29 cellular contexts compared by ENCODE assay signal in the genomic region with DNA sequence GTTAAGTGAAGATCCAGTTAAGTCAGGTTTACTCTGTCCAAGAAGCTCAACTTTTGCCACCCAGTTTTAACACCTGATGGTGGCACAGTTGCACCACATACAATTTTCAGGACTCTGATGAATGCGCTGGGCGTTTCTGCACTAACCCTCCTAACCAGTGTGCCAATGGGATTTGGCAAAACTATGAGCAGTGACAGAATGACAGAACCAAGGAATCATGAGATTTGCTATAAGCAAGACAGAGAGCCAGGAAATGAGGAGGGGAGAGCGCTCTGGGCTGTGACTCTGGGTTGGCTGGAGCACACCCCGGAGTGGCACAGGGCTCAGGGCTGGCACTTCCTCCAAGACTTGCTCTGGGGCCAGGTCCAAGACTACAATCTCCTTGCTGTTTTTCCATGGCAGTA.
DNase-seq lines count a peak whose midpoint lies in the region; ATAC-seq and TF ChIP-seq lines count a peak whose summit lies in the region.
"Had no signal": no experiment of that assay in that cellular context is flagged by ENCODE, and none has a peak within 500 bp of the region (broad histone marks: within the 10 kb centered on the region; RNA-seq: fewer than 3 reads in every experiment).

No MANE protein-coding gene starts in this region.

- no peaks in the 10 kb centered on the region for H3K79me2 ChIP-seq in DND-41 (ENCODE audit: insufficient read depth, low read length)

- H3K9me3 ChIP-seq in DND-41 (ENCODE audit: insufficient read depth, low read length, severe bottlenecking) (no peaks in the 10 kb centered on the region), Panc1 (ENCODE audit: control insufficient read depth, insufficient read depth, low read depth, low read length) (peaks cover 6% of the 10 kb centered on the region; the same call in 1 of the 2 replicates)
- no peaks in the 10 kb centered on the region for H3K9me3 ChIP-seq in CD8-positive, alpha-beta T cell (ENCODE audit: low read length)
- H3K9me3 ChIP-seq: gastrocnemius medialis, thyroid gland had no signal

- H3K27ac ChIP-seq in DND-41 (ENCODE audit: low read length) (no peak overlapping the region), Panc1 (ENCODE audit: low read length) (peak overlapping the region; percentile 66; the same call in 1 of the 2 replicates)
- no peak overlapping the region for H3K27ac ChIP-seq in CD8-positive, alpha-beta T cell (ENCODE audit: low read depth, low read length)
- H3K27ac ChIP-seq: adrenal gland, esophagus squamous epithelium, gastrocnemius medialis, SK-N-MC, thyroid gland had no signal

- DNase-seq in DND-41 (no peak), Panc1 (ENCODE audit: low read depth, low spot score) (no peak), hippocampal formation (lab: John Stamatoyannopoulos, UW) (peak; percentile 54 to 66), posterior vena cava (ENCODE audit: low spot score) (peak; percentile 51), NCI-H1105 treated with DMSO at 0.1 percent for 48 hours (lab: John Stamatoyannopoulos, UW) (no peak), RPMI8226 (no peak)
- no peak for DNase-seq in CD8-positive, alpha-beta T cell
- DNase-seq: activated CD4-positive, alpha-beta T cell treated with anti-CD3 and anti-CD28 coated beads for 1 hour; activated CD8-positive, alpha-beta memory T cell treated with anti-CD3 and anti-CD28 coated beads for 24 hours; activated naive CD4-positive, alpha-beta T cell; activated T-cell treated with anti-CD3 and anti-CD28 coated beads, Interleukin-2, amount 50 U/mL, for 1 hour; esophagus squamous epithelium; gastrocnemius medialis; MG63; naive B cell; NCI-H1436; NCI-H2107; NCI-H510A treated with DMSO at 0.1 percent for 48 hours; right cardiac atrium; stimulated activated CD4-positive, alpha-beta T cell treated with anti-CD3 and anti-CD28 coated beads, Interleukin-4, amount 100 ng/mL, for 4 hours; stimulated activated naive CD4-positive, alpha-beta T cell; T-helper 17 cell; thyroid gland had no signal

- H3K9me3 Mint-ChIP-seq in CD8-positive, alpha-beta T cell = peaks cover 16% of the 10 kb centered on the region

- no TSS peak for BruUV-seq in Panc1 (replicated peaks; lab: Mats Ljungman, UMichigan)

- no peak for TF ChIP-seq CTCF in DND-41 (IDR thresholded peaks at IDR 0.05; ENCODE audit: borderline replicate concordance, extremely low read depth, low read length, poor library complexity, severe bottlenecking)
- no peak for TF ChIP-seq CTCF in Panc1 (IDR thresholded peaks at IDR 0.05)
- TF ChIP-seq CTCF in CD8-positive, alpha-beta T cell (IDR thresholded peaks at IDR 0.05) = no peak

- POLR2A ChIA-PET in Panc1 (lab: Charles Lee) = no interaction called here
- POLR2A ChIA-PET in CD8-positive, alpha-beta T cell (lab: Charles Lee) = no interaction called here

- CTCF ChIA-PET in Panc1 (lab: Charles Lee) = interaction anchor here (0.6 to 1.2 kb wide), 2 partner anchors 9 to 97 kb away, joined by 4 to 5 read pairs; no protein-coding TSS in a partner anchor
- CTCF ChIA-PET in CD8-positive, alpha-beta T cell (lab: Charles Lee) = no interaction called here

- H3K27ac Mint-ChIP-seq in CD8-positive, alpha-beta T cell = no peak overlapping the region
- H3K27ac Mint-ChIP-seq: CD14-positive monocyte, endodermal cell, memory B cell, naive B cell, T-helper 17 cell had no signal

- in situ Hi-C loops in Panc1 (cut with HindIII; ENCODE audit: low pct_unique_long_range_greater_than_20kb, low sequenced_read_pairs) = no loop called here

- H3K4me1 Mint-ChIP-seq in CD8-positive, alpha-beta T cell (ENCODE audit: low read depth) = no peaks in the 10 kb centered on the region
- H3K4me1 Mint-ChIP-seq: endodermal cell, memory B cell, naive B cell, T-helper 17 cell had no signal

- no peak overlapping the region for H3K4me2 ChIP-seq in DND-41 (ENCODE audit: insufficient read depth, low read length)

- no peaks in the 10 kb centered on the region for H3K36me3 ChIP-seq in DND-41 (ENCODE audit: insufficient read depth, low read length)
- no peaks in the 10 kb centered on the region for H3K36me3 ChIP-seq in Panc1 (ENCODE audit: control insufficient read depth, insufficient read depth, low read length)
- no peaks in the 10 kb centered on the region for H3K36me3 ChIP-seq in CD8-positive, alpha-beta T cell (ENCODE audit: insufficient read depth, low read length)
- H3K36me3 ChIP-seq: gastrocnemius medialis, thyroid gland had no signal

- H2AFZ ChIP-seq in DND-41 (ENCODE audit: low read depth, low read length) = no peak overlapping the region

- no peaks in the 10 kb centered on the region for H3K27me3 ChIP-seq in DND-41 (ENCODE audit: insufficient read depth, low read length, poor library complexity)
- no peaks in the 10 kb centered on the region for H3K27me3 ChIP-seq in Panc1 (ENCODE audit: control insufficient read depth, insufficient read depth, low read length)
- H3K27me3 ChIP-seq in CD8-positive, alpha-beta T cell (ENCODE audit: insufficient read depth, low read length) = no peaks in the 10 kb centered on the region
- H3K27me3 ChIP-seq: adrenal gland, esophagus squamous epithelium, gastrocnemius medialis, MG63, thyroid gland had no signal

- intact Hi-C loops in Panc1 (cut with micrococcal nuclease; ENCODE audit: unreplicated experiment) (loop anchor here (5.0 kb wide), 1 partner anchor 78 kb away; no protein-coding TSS in a partner anchor), posterior vena cava (cut with DNase I) (no loop called here)
- intact Hi-C loops in CD8-positive, alpha-beta T cell (cut with DNase I, micrococcal nuclease) = no loop called here

- H3K9ac ChIP-seq in DND-41 (ENCODE audit: low read depth, low read length) = no peak overlapping the region

- H3K4me1 ChIP-seq in DND-41 (ENCODE audit: insufficient read depth, low read length) (no peaks in the 10 kb centered on the region), Panc1 (ENCODE audit: control insufficient read depth, insufficient read depth, low read length) (peaks cover 3% of the 10 kb centered on the region; the same call in 1 of the 2 replicates)
- no peaks in the 10 kb centered on the region for H3K4me1 ChIP-seq in CD8-positive, alpha-beta T cell (ENCODE audit: insufficient read depth, low read length)
- H3K4me1 ChIP-seq: adrenal gland, esophagus squamous epithelium, gastrocnemius medialis, thyroid gland had no signal

- H3K4me3 ChIP-seq in DND-41 (ENCODE audit: low read depth in 1 of 2, low read length in 2 of 2) = no peak overlapping the region
- H3K4me3 ChIP-seq in Panc1 (ENCODE audit: low read depth in 2 of 2, low read length in 2 of 2) = no peak overlapping the region
- no peak overlapping the region for H3K4me3 ChIP-seq in CD8-positive, alpha-beta T cell (ENCODE audit: low read depth, low read length)
- H3K4me3 ChIP-seq: adrenal gland, esophagus squamous epithelium, gastrocnemius medialis, MG63, SK-N-MC, thyroid gland had no signal

- H4K20me1 ChIP-seq in DND-41 (ENCODE audit: insufficient read depth, low read length) = no peaks in the 10 kb centered on the region

- H3K27me3 Mint-ChIP-seq in CD8-positive, alpha-beta T cell (ENCODE audit: low read depth) = peaks cover 4% of the 10 kb centered on the region

- H3K36me3 Mint-ChIP-seq in CD8-positive, alpha-beta T cell = no peaks in the 10 kb centered on the region
- H3K36me3 Mint-ChIP-seq: CD14-positive monocyte, naive B cell had no signal

- H3K4me3 Mint-ChIP-seq in CD8-positive, alpha-beta T cell = no peak overlapping the region
- H3K4me3 Mint-ChIP-seq: CD14-positive monocyte, endodermal cell, memory B cell, naive B cell, T-helper 17 cell had no signal

- ATAC-seq in DND-41 (ENCODE audit: insufficient read depth, low read depth) (peak; percentile 56), Panc1 (peak; percentile 68), HG03139 (IDR thresholded peaks at IDR 0.05; ENCODE audit: unreplicated experiment) (no peak)
- no peak for ATAC-seq in CD8-positive, alpha-beta T cell
- ATAC-seq: gastrocnemius medialis, T-helper 17 cell had no signal

Comparison
In these comparisons a context has a peak if more than half of its experiments do, and no peak if none do; other contexts are left out.
1. ATAC-seq: peak in DND-41 (single experiment) and Panc1 (single experiment); none in HG03139 (single experiment) and CD8-positive, alpha-beta T cell (single experiment).
2. DNase-seq: peak in hippocampal formation (2 of 2) and posterior vena cava (single experiment); none in DND-41 (single experiment), Panc1 (single experiment), NCI-H1105 treated with DMSO at 0.1 percent for 48 hours (single experiment), CD8-positive, alpha-beta T cell (0 of 7) and RPMI8226 (single experiment).